Comparison of ENCODE assay signal across 8 cellular contexts in the genomic region with DNA sequence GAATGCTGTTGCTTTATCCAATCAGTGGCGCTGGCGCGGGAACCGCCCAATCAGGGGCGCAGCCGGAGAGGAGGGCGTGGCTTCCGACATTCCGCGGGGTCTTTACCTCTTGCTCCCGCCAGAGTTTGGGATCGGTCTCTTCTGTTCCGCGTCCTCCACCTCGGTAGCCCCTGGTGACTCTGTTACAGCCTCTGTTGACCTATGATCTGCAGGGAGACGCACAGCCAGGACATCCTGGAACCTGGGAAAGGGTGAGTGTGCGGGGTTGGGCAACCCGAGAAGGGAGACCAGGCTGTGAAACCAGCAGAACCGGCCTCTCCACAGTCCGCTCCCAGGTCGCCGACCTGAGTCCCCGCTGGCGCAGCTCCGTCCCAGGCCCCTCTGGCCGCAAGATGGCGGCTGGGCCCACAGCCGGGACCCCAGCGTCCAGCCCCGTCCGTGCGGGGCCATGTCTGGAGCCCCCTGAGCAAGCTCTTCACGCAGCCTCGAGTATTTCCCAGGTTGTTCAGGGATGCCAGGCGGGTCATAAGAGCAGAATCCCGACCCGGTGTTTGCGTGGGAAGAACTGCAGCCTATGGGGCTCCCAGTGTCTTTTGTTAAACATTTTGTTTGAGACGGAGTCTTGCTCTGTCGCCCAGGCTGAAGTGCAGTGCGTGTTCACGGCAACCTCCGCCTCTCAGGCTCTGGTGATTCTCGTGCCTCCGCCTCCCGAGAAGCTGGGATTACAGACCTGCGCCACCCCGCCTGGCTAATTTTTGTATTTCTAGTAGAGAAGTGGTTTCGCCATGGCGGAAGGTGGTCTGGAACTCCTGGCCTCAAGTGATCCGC. TPM values are rescaled to one million over a fixed set of nuclear protein-coding genes. Genes with fewer than 3 reads are reported as not detected.
DNase-seq lines count a peak whose midpoint lies in the region; ATAC-seq and TF ChIP-seq lines count a peak whose summit lies in the region.

No MANE protein-coding gene starts in this region.

- H3K27me3 ChIP-seq in BLaER1: peaks cover 8% of the 10 kb centered on the region

- H3K9me3 ChIP-seq in BLaER1: peaks cover 38% of the 10 kb centered on the region

- peak overlapping the region; percentile 61; the same call in 1 of the 2 replicates for H3K27ac ChIP-seq in BLaER1

- H3K9ac ChIP-seq in BLaER1: peak overlapping the region; percentile 71

- peak overlapping the region; percentile 53 for H3K4me2 ChIP-seq in BLaER1

- peak; percentile 72 for DNase-seq in NCI-H1092 treated with DMSO at 0.1 percent for 48 hours (lab: John Stamatoyannopoulos, UW)
- peak; percentile 74 to 77 for DNase-seq in activated CD4-positive, alpha-beta T cell treated with anti-CD3 and anti-CD28 coated beads, Interleukin-2, amount 50 U/mL, for 4 hours
- peak; percentile 39 to 61 for DNase-seq in dermis microvascular lymphatic vessel endothelial cell (ENCODE audit: low read depth in 2 of 2)
- DNase-seq in lower leg skin (ENCODE audit: low spot score in 2 of 2): peak; percentile 75 to 97
- peak; percentile 84 for DNase-seq in stimulated activated CD4-positive, alpha-beta T cell treated with anti-CD3 and anti-CD28 coated beads, Interleukin-4, amount 100 ng/mL, for 1 hour
- no peak for DNase-seq in HEK293T (ENCODE audit: extremely low spot score)

- peak overlapping the region; percentile 73 for H3K4me3 ChIP-seq in BLaER1
- peak overlapping the region; percentile 41 for H3K4me3 ChIP-seq in lower leg skin (ENCODE audit: low read depth, poor library complexity, severe bottlenecking)

- WGBS in lower leg skin, 2 donors: 2 to 8% methylated on average over 42 to 51 of the region's 51 CpGs

- TF ChIP-seq POLR2A in lower leg skin (IDR thresholded peaks at IDR 0.05): no peak

- ATAC-seq in GM19452 (IDR thresholded peaks at IDR 0.05; ENCODE audit: unreplicated experiment): peak; percentile 52

- H4K20me1 ChIP-seq in BLaER1: no peaks in the 10 kb centered on the region

- H3K4me1 ChIP-seq in BLaER1: peaks cover 13% of the 10 kb centered on the region; the same call in 1 of the 2 replicates

- intact Hi-C loops in lower leg skin (cut with DNase I; ENCODE audit: low total_unique reads): no loop called here

- CTCF ChIA-PET in HEK293T (lab: Yijun Ruan, JAX): no interaction called here

- POLR2A ChIA-PET in HEK293T (lab: Yijun Ruan, JAX): no interaction called here

- peaks cover 5% of the 10 kb centered on the region; the same call in 1 of the 2 replicates for H3K36me3 ChIP-seq in BLaER1

- no peak for TF ChIP-seq CTCF in lower leg skin (IDR thresholded peaks at IDR 0.05)

TF ChIP-seq in HEK293T, 16 proteins besides CTCF, POLR2A, EP300 and RAD21:
- TF ChIP-seq SUZ12 (IDR thresholded peaks at IDR 0.05) (no peak), ARNT (IDR thresholded peaks at IDR 0.05) (no peak), FOXK2 (IDR thresholded peaks at IDR 0.05) (no peak), TARDBP (IDR thresholded peaks at IDR 0.05) (no peak), FOXA1 (IDR thresholded peaks at IDR 0.05) (no peak), HDGF (IDR thresholded peaks at IDR 0.05; ENCODE audit: borderline replicate concordance) (no peak), LEF1 (IDR thresholded peaks at IDR 0.05; ENCODE audit: borderline replicate concordance) (no peak), ELF4 (IDR thresholded peaks at IDR 0.05) (no peak)

RNA-seq across cellular contexts. Expression of a gene that starts 4.4 kb away (rescaled TPM):
- total RNA-seq in dermis microvascular lymphatic vessel endothelial cell (1.2 and 1.5 TPM in 2 replicates), lower leg skin (1 to 10 TPM; 1.5 to 3.3 (median 2.7) TPM)
